14 cellular contexts compared by ENCODE assay signal in genomic region chr11:1222491-1223345, GRCh38. TPM values are rescaled to one million over a fixed set of nuclear protein-coding genes. Genes with fewer than 3 reads are reported as not detected.
A peak's percentile ranks its signal among the peaks of the same experiment; 100 is the strongest.
DNase-seq lines count a peak whose midpoint lies in the region; ATAC-seq and TF ChIP-seq lines count a peak whose summit lies in the region.
"Had no signal": no experiment of that assay in that cellular context is flagged by ENCODE, and none has a peak within 500 bp of the region (broad histone marks: within the 10 kb centered on the region; RNA-seq: fewer than 3 reads in every experiment).

A gene with protein sequence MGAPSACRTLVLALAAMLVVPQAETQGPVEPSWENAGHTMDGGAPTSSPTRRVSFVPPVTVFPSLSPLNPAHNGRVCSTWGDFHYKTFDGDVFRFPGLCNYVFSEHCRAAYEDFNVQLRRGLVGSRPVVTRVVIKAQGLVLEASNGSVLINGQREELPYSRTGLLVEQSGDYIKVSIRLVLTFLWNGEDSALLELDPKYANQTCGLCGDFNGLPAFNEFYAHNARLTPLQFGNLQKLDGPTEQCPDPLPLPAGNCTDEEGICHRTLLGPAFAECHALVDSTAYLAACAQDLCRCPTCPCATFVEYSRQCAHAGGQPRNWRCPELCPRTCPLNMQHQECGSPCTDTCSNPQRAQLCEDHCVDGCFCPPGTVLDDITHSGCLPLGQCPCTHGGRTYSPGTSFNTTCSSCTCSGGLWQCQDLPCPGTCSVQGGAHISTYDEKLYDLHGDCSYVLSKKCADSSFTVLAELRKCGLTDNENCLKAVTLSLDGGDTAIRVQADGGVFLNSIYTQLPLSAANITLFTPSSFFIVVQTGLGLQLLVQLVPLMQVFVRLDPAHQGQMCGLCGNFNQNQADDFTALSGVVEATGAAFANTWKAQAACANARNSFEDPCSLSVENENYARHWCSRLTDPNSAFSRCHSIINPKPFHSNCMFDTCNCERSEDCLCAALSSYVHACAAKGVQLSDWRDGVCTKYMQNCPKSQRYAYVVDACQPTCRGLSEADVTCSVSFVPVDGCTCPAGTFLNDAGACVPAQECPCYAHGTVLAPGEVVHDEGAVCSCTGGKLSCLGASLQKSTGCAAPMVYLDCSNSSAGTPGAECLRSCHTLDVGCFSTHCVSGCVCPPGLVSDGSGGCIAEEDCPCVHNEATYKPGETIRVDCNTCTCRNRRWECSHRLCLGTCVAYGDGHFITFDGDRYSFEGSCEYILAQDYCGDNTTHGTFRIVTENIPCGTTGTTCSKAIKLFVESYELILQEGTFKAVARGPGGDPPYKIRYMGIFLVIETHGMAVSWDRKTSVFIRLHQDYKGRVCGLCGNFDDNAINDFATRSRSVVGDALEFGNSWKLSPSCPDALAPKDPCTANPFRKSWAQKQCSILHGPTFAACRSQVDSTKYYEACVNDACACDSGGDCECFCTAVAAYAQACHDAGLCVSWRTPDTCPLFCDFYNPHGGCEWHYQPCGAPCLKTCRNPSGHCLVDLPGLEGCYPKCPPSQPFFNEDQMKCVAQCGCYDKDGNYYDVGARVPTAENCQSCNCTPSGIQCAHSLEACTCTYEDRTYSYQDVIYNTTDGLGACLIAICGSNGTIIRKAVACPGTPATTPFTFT (N-terminal part only) (plus strand): TSS chr11:1223066. CDS start chr11:1223124, 58 bp downstream.

- no peak within 1 kb of the TSS for H4K91ac ChIP-seq in neuronal stem cell (ENCODE audit: low read depth, low read length, poor library complexity)

- no peak within 1 kb of the TSS for H2AFZ ChIP-seq in neuronal stem cell (ENCODE audit: low read length)

- H3K27ac ChIP-seq in neuronal stem cell (replicated peaks; ENCODE audit: low read length), result no peak within 1 kb of the TSS
- no peak within 1 kb of the TSS for H3K27ac ChIP-seq in substantia nigra (ENCODE audit: low read depth, low read length, poor library complexity, severe bottlenecking)

- H3K9ac ChIP-seq in neuronal stem cell (ENCODE audit: low read depth, low read length, poor library complexity), result no peak within 1 kb of the TSS

- H3K18ac ChIP-seq in neuronal stem cell (ENCODE audit: low read length), result peak within 1 kb of the TSS; percentile 48

- no peaks in the 10 kb centered on the region for H3K9me3 ChIP-seq in BE2C
- no peaks in the 10 kb centered on the region for H3K9me3 ChIP-seq in neuronal stem cell (replicated peaks in 1 of 2; ENCODE audit: control insufficient read depth in 2 of 2, insufficient read depth in 1 of 2, low read depth in 1 of 2, low read length in 2 of 2)

- no peak within 1 kb of the TSS for H3K23ac ChIP-seq in neuronal stem cell (ENCODE audit: low read depth, low read length, poor library complexity)

- H3K36me3 ChIP-seq in BE2C (no peaks in the 10 kb centered on the region), neuronal stem cell (replicated peaks in 1 of 2; ENCODE audit: control insufficient read depth in 2 of 2, insufficient read depth in 2 of 2, low read length in 2 of 2) (no peaks in the 10 kb centered on the region)

- peaks cover 4% of the 10 kb centered on the region for H3K79me1 ChIP-seq in neuronal stem cell (ENCODE audit: low read depth, low read length)

- H2BK120ac ChIP-seq in neuronal stem cell (ENCODE audit: low read depth, low read length), result peak within 1 kb of the TSS; percentile 72

- ATAC-seq in esophagus mucosa (no peak), HG03432 (IDR thresholded peaks at IDR 0.05; ENCODE audit: unreplicated experiment) (no peak), GM18868 (IDR thresholded peaks at IDR 0.05; ENCODE audit: unreplicated experiment) (no peak)

- no peak within 1 kb of the TSS for H4K8ac ChIP-seq in neuronal stem cell (ENCODE audit: low read depth, low read length)

- H2BK5ac ChIP-seq in neuronal stem cell (ENCODE audit: low read length), result no peak within 1 kb of the TSS

- TF ChIP-seq CTCF in BE2C (IDR thresholded peaks at IDR 0.05; ENCODE audit: low read depth, low read length), result no peak

- H3K4me2 ChIP-seq in neuronal stem cell (ENCODE audit: insufficient read depth, low read length, poor library complexity, severe bottlenecking), result no peak within 1 kb of the TSS

- H3K27me3 ChIP-seq in BE2C (no peaks in the 10 kb centered on the region; the same call in 1 of the 2 replicates), neuronal stem cell (ENCODE audit: control insufficient read depth in 3 of 3, insufficient read depth in 3 of 3, low read depth in 1 of 3, low read length in 3 of 3) (peaks cover 0 to 13% (median 0%) of the 10 kb centered on the region in 3 experiments)

- H3K4me3 ChIP-seq in BE2C (ENCODE audit: low read depth, low read length), result no peak within 1 kb of the TSS
- no peak within 1 kb of the TSS for H3K4me3 ChIP-seq in neuronal stem cell (ENCODE audit: low read length in 2 of 2)

- peak within 1 kb of the TSS; percentile 2 for H2BK15ac ChIP-seq in neuronal stem cell (ENCODE audit: low read length)

- no peaks in the 10 kb centered on the region for H3K4me1 ChIP-seq in BE2C
- H3K4me1 ChIP-seq in neuronal stem cell (ENCODE audit: control insufficient read depth in 2 of 2, insufficient read depth in 1 of 2, low read depth in 1 of 2, low read length in 2 of 2), result peaks cover 0 to 12% of the 10 kb centered on the region in 2 donors

- peak within 1 kb of the TSS; percentile 97 for H3K4ac ChIP-seq in neuronal stem cell (ENCODE audit: low read length)

- peak within 1 kb of the TSS; percentile 84 for H2BK12ac ChIP-seq in neuronal stem cell (ENCODE audit: low read length)

- DNase-seq in BE2C, result peak; percentile 10
- DNase-seq in M059J (ENCODE audit: low read depth), result peak; percentile 31
- no peak for DNase-seq in neuronal stem cell (ENCODE audit: low spot score)
- DNase-seq in GF-D8 (lab: John Stamatoyannopoulos, UW), result no peak
- no peak for DNase-seq in substantia nigra (lab: John Stamatoyannopoulos, UW)
- DNase-seq: activated CD4-positive, CD25-positive, alpha-beta regulatory T cell; DND-41; mammary epithelial cell; MV-4-11; NCI-H2107 had no signal

- peak within 1 kb of the TSS; percentile 89 for H3K14ac ChIP-seq in neuronal stem cell (ENCODE audit: low read length)

- WGBS in neuronal stem cell (ENCODE audit: extremely low coverage in 2 of 2, insufficient read length in 2 of 2, insufficient replicate concordance in 1 of 2), 2 donors, result no CpG with 5 or more reads among the region's 36 CpGs

- H2AK5ac ChIP-seq in neuronal stem cell (ENCODE audit: low read depth, low read length), result peak within 1 kb of the TSS; percentile 46

RNA-seq across cellular contexts. Expression of the gene that starts here (rescaled TPM):
- polyA plus RNA-seq in BE2C (2012; ENCODE audit: insufficient read depth, insufficient read length, low read depth), result not detected
- not detected in 2 replicates for total RNA-seq in M059J (2014; rRNA removed; shearing (Covaris generic))
- 16.0 TPM for total RNA-seq in esophagus mucosa
- polyA plus RNA-seq in neuronal stem cell (2013, experiment 1 of 2), result 0.01 TPM
- polyA plus RNA-seq in neuronal stem cell (2013, experiment 2 of 2), result under 0.01 TPM
- polyA plus RNA-seq: BJ, mammary epithelial cell had no signal

Comparison
In these comparisons a context has a peak if more than half of its experiments do, and no peak if none do; other contexts are left out.
1. RNA of the gene that starts here (total RNA-seq): 16.0 TPM in esophagus mucosa (single experiment); not detected in M059J; every median in the first group is over 10 times any median in the second.
2. Peak in DNase-seq in M059J; RNA of the gene not detected or under 1 TPM.